Comparison of ENCODE assay signal across 8 cellular contexts in the genomic region with DNA sequence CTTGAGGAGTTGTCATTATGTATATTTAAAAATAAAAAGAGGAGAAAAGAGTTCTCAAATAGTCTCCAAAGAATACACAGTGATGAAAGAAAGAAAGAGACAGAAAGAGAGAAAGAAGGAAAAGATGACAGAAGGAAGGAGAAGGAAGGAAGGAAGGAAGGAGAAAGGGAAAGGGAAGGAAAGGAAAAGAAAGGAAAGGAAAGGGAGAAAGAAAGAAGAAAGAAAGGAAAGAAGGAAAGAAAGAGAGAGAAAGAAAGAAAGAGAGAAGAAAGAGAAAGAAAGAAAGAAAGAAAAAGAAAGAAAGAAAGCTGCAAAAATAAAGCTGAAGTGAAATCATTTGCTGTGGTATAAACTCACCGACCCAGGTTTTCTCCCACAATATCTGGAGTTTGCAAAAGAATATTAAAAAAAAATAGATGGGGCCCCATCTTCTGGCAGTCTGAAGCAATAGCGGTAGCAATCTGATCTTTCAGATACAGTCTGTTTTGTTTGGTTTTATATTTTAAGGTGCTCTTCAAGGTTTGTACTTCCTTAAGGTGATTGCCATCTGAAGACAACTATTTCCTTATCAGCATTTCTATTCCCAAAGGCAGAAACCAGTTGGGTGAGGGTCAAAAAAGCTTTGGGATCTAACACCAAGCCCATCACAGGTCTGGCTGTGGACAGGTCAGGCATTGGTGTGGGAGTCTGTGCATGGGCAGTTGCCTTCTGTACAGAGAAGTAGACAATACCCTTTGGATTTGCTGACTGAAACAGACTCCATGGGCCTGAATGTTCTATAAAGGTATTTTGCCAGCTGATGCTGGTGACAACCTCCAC.
DNase-seq lines count a peak whose midpoint lies in the region; ATAC-seq and TF ChIP-seq lines count a peak whose summit lies in the region.

No MANE protein-coding gene starts in this region.

- no peaks in the 10 kb centered on the region for H3K36me3 Mint-ChIP-seq in activated CD4-positive, alpha-beta memory T cell treated with anti-CD3 and anti-CD28 coated beads, Interleukin-2, amount 10 ng/mL, durations not matched to agents 7 days and 5 days (ENCODE audit: low read depth)

- peaks cover 46% of the 10 kb centered on the region for H3K4me1 ChIP-seq in iPS-18a (ENCODE audit: control insufficient read depth, low read depth, low read length)
- H3K4me1 ChIP-seq in suprapubic skin: peaks cover 15% of the 10 kb centered on the region

- POLR2A ChIA-PET in activated CD4-positive, alpha-beta memory T cell treated with anti-CD3 and anti-CD28 coated beads, Interleukin-2, amount 10 ng/mL, durations not matched to agents 7 days and 5 days (lab: Charles Lee): no interaction called here

- no peak overlapping the region for H3K9ac ChIP-seq in iPS-18a (ENCODE audit: low read length)

- no peaks in the 10 kb centered on the region for H3K9me3 Mint-ChIP-seq in activated CD4-positive, alpha-beta memory T cell treated with anti-CD3 and anti-CD28 coated beads, Interleukin-2, amount 10 ng/mL, durations not matched to agents 7 days and 5 days

- no peak overlapping the region for H3K27ac Mint-ChIP-seq in activated CD4-positive, alpha-beta memory T cell treated with anti-CD3 and anti-CD28 coated beads, Interleukin-2, amount 10 ng/mL, durations not matched to agents 7 days and 5 days

- H3K27ac ChIP-seq in iPS-18a (ENCODE audit: low read length) (peak overlapping the region; percentile 27), suprapubic skin (no peak overlapping the region)

- H3K36me3 ChIP-seq in iPS-18a (ENCODE audit: control insufficient read depth, low read depth, low read length) (no peaks in the 10 kb centered on the region), suprapubic skin (no peaks in the 10 kb centered on the region)

- TF ChIP-seq POLR2A in suprapubic skin (IDR thresholded peaks at IDR 0.05): no peak

- no peak for TF ChIP-seq EP300 in suprapubic skin (IDR thresholded peaks at IDR 0.05)

- TF ChIP-seq CTCF in suprapubic skin (IDR thresholded peaks at IDR 0.05): no peak

- peak overlapping the region; percentile 38 for H3K4me3 ChIP-seq in iPS-18a (ENCODE audit: low read length)
- H3K4me3 ChIP-seq in suprapubic skin: no peak overlapping the region

- H3K9me3 ChIP-seq in iPS-18a (ENCODE audit: control insufficient read depth, low read depth, low read length) (no peaks in the 10 kb centered on the region), suprapubic skin (no peaks in the 10 kb centered on the region)

- ATAC-seq in HG03103 (IDR thresholded peaks at IDR 0.05; ENCODE audit: low read depth, unreplicated experiment) (peak; percentile 77), SK-N-SH treated with all-trans-retinoic acid at 6 μM for 48 hours (peak; percentile 94), GM21367 (IDR thresholded peaks at IDR 0.05; ENCODE audit: unreplicated experiment) (no peak)

- H3K4me1 Mint-ChIP-seq in activated CD4-positive, alpha-beta memory T cell treated with anti-CD3 and anti-CD28 coated beads, Interleukin-2, amount 10 ng/mL, durations not matched to agents 7 days and 5 days: no peaks in the 10 kb centered on the region

- DNase-seq in EH (ENCODE audit: low read depth) (peak; percentile 45), suprapubic skin (ENCODE audit: low spot score in 2 of 2) (no peak), D341Med (ENCODE audit: low spot score) (no peak)
- DNase-seq in activated CD4-positive, alpha-beta memory T cell treated with anti-CD3 and anti-CD28 coated beads, Interleukin-2, amount 10 ng/mL, durations not matched to agents 7 days and 5 days: no peak

- peaks cover 11% of the 10 kb centered on the region for H3K27me3 Mint-ChIP-seq in activated CD4-positive, alpha-beta memory T cell treated with anti-CD3 and anti-CD28 coated beads, Interleukin-2, amount 10 ng/mL, durations not matched to agents 7 days and 5 days

- CTCF ChIA-PET in activated CD4-positive, alpha-beta memory T cell treated with anti-CD3 and anti-CD28 coated beads, Interleukin-2, amount 10 ng/mL, durations not matched to agents 7 days and 5 days (lab: Charles Lee): interaction anchor here (0.7 kb wide), 1 partner anchor 32 kb away, joined by 3 read pairs; no protein-coding TSS in a partner anchor

- 3% methylated on average over 2 of the region's 2 CpGs for WGBS in suprapubic skin

- no peak overlapping the region for H3K4me3 Mint-ChIP-seq in activated CD4-positive, alpha-beta memory T cell treated with anti-CD3 and anti-CD28 coated beads, Interleukin-2, amount 10 ng/mL, durations not matched to agents 7 days and 5 days

- H3K27me3 ChIP-seq in iPS-18a (ENCODE audit: control insufficient read depth, insufficient read depth, low read length) (no peaks in the 10 kb centered on the region), suprapubic skin (no peaks in the 10 kb centered on the region)

TF ChIP-seq in SK-N-SH treated with all-trans-retinoic acid at 6 μM for 48 hours, 23 proteins besides CTCF, POLR2A, EP300 and RAD21:
- no peak for TF ChIP-seq BACH2 (CRISPR knock-in tag; IDR thresholded peaks at IDR 0.05; ENCODE audit: borderline replicate concordance)
- TF ChIP-seq, protein P1, sequence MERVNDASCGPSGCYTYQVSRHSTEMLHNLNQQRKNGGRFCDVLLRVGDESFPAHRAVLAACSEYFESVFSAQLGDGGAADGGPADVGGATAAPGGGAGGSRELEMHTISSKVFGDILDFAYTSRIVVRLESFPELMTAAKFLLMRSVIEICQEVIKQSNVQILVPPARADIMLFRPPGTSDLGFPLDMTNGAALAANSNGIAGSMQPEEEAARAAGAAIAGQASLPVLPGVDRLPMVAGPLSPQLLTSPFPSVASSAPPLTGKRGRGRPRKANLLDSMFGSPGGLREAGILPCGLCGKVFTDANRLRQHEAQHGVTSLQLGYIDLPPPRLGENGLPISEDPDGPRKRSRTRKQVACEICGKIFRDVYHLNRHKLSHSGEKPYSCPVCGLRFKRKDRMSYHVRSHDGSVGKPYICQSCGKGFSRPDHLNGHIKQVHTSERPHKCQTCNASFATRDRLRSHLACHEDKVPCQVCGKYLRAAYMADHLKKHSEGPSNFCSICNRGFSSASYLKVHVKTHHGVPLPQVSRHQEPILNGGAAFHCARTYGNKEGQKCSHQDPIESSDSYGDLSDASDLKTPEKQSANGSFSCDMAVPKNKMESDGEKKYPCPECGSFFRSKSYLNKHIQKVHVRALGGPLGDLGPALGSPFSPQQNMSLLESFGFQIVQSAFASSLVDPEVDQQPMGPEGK (CRISPR knock-in tag; IDR thresholded peaks at IDR 0.05; ENCODE audit: borderline replicate concordance): no peak
- no peak for TF ChIP-seq TOX (CRISPR knock-in tag; IDR thresholded peaks at IDR 0.05; ENCODE audit: borderline replicate concordance)
- TF ChIP-seq TSHZ2 (CRISPR knock-in tag; IDR thresholded peaks at IDR 0.05): no peak
TF ChIP-seq in SK-N-SH treated with all-trans-retinoic acid at 6 μM for 48 hours: peak in this region for 0.
